ENCODE assay signal across 1 cellular context in the genomic region with DNA sequence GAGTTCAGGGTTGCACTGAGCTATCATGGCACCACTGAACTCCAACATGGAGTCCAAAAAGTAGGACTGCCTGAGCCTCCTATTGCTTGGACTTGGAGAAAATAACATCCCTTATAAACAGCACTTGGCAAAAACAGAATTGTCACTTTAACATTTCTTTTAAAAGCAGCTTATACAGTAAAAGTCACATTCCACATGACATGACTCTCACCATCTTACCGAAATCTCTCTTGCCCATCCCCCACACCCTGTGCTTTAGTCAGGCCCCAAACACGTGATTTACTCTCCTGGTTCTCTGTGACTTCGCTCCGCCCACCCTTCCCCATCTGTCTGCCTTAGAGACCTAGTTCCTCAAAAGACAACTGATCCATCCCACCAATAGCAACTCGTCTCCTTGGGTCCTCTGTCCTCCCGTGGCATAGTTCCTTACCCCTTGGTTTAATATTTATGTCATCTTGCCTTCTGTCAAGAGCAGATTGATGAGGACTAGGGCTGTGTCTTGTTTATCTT.
TF ChIP-seq lines count a peak whose summit lies in the region.

No MANE protein-coding gene starts in this region.

TF ChIP-seq in K562, 482 proteins besides CTCF, POLR2A, EP300 and RAD21 (continued from another document and continues in another):
- TF ChIP-seq, protein P1, sequence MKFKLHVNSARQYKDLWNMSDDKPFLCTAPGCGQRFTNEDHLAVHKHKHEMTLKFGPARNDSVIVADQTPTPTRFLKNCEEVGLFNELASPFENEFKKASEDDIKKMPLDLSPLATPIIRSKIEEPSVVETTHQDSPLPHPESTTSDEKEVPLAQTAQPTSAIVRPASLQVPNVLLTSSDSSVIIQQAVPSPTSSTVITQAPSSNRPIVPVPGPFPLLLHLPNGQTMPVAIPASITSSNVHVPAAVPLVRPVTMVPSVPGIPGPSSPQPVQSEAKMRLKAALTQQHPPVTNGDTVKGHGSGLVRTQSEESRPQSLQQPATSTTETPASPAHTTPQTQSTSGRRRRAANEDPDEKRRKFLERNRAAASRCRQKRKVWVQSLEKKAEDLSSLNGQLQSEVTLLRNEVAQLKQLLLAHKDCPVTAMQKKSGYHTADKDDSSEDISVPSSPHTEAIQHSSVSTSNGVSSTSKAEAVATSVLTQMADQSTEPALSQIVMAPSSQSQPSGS (CRISPR knock-in tag; IDR thresholded peaks at IDR 0.05), result no peak
- TF ChIP-seq CBX3 (IDR thresholded peaks at IDR 0.05; ENCODE audit: borderline replicate concordance in 1 of 2, low read length in 2 of 2) (no peak), TEAD2 (tag; IDR thresholded peaks at IDR 0.05) (peak; percentile 87), ESRRB (CRISPR knock-in tag; IDR thresholded peaks at IDR 0.05; ENCODE audit: borderline replicate concordance) (no peak), NCOA6 (IDR thresholded peaks at IDR 0.05) (no peak), MAFK (IDR thresholded peaks at IDR 0.05; ENCODE audit: low read length) (no peak), RAD51 (IDR thresholded peaks at IDR 0.05; ENCODE audit: borderline replicate concordance, low read depth) (peak; percentile 84), CREM (IDR thresholded peaks at IDR 0.05; ENCODE audit: low read depth) (0 out of 2 replicates have a peak, but pooled peaks have one; percentile 25), MXI1 (IDR thresholded peaks at IDR 0.05; ENCODE audit: low read depth, low read length) (0 out of 2 replicates have a peak, but pooled peaks have one; percentile 40), PCBP2 (IDR thresholded peaks at IDR 0.05; ENCODE audit: low read depth, low read length, poor library complexity, severe bottlenecking) (no peak), HDAC1 (IDR thresholded peaks at IDR 0.05) (peak in 1 of 2 experiments; percentile 84; a peak in 2 of 4 replicates), SRSF1 (IDR thresholded peaks at IDR 0.05; ENCODE audit: low read depth, low read length) (no peak), PML (IDR thresholded peaks at IDR 0.05; ENCODE audit: low read length) (no peak), L3MBTL2 (IDR thresholded peaks at IDR 0.05) (peak; percentile 59), SRSF7 (optimal IDR thresholded peaks at IDR 0.05; ENCODE audit: low read depth, low read length) (no peak), FOXJ2 (tag; IDR thresholded peaks at IDR 0.05) (peak; percentile 82), RBM25 (IDR thresholded peaks at IDR 0.05; ENCODE audit: low read depth, low read length, severe bottlenecking) (no peak), PTTG1 (tag; IDR thresholded peaks at IDR 0.05; ENCODE audit: low read depth) (peak; percentile 97), ILK (tag; IDR thresholded peaks at IDR 0.05; ENCODE audit: borderline replicate concordance, low read depth) (peak; percentile 73; the same call in 1 of the 2 replicates), POLR2AphosphoS5 (IDR thresholded peaks at IDR 0.05; ENCODE audit: control insufficient read depth, insufficient read depth, low read depth, low read length) (no peak; the same call in 1 of the 2 replicates), NEUROD1 (IDR thresholded peaks at IDR 0.05; ENCODE audit: borderline replicate concordance, low read depth, low read length, partially characterized antibody) (no peak), ZNF431 (CRISPR knock-in tag; IDR thresholded peaks at IDR 0.05) (no peak), SMARCA5 (IDR thresholded peaks at IDR 0.05) (no peak), ATF7 (IDR thresholded peaks at IDR 0.05) (peak; percentile 60; the same call in 1 of the 2 replicates), HNRNPL (IDR thresholded peaks at IDR 0.05; ENCODE audit: low read depth, low read length) (no peak), HOXB6 (CRISPR knock-in tag; IDR thresholded peaks at IDR 0.05; ENCODE audit: borderline replicate concordance) (no peak), ZNF436 (CRISPR knock-in tag; IDR thresholded peaks at IDR 0.05) (no peak)
- TF ChIP-seq, protein P2, sequence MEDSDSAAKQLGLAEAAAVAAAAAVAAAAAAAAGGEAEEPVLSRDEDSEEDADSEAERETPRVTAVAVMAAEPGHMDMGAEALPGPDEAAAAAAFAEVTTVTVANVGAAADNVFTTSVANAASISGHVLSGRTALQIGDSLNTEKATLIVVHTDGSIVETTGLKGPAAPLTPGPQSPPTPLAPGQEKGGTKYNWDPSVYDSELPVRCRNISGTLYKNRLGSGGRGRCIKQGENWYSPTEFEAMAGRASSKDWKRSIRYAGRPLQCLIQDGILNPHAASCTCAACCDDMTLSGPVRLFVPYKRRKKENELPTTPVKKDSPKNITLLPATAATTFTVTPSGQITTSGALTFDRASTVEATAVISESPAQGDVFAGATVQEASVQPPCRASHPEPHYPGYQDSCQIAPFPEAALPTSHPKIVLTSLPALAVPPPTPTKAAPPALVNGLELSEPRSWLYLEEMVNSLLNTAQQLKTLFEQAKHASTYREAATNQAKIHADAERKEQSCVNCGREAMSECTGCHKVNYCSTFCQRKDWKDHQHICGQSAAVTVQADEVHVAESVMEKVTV (CRISPR knock-in tag; IDR thresholded peaks at IDR 0.05), result peak; percentile 41; the same call in 1 of the 2 replicates
- TF ChIP-seq, protein P3, sequence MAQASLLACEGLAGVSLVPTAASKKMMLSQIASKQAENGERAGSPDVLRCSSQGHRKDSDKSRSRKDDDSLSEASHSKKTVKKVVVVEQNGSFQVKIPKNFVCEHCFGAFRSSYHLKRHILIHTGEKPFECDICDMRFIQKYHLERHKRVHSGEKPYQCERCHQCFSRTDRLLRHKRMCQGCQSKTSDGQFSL (CRISPR knock-in tag; IDR thresholded peaks at IDR 0.05), result no peak
- TF ChIP-seq, protein P3 (tag; IDR thresholded peaks at IDR 0.05), result peak in 1 of 2 experiments; percentile 94; a peak in 2 of 4 replicates
- TF ChIP-seq, protein P4, sequence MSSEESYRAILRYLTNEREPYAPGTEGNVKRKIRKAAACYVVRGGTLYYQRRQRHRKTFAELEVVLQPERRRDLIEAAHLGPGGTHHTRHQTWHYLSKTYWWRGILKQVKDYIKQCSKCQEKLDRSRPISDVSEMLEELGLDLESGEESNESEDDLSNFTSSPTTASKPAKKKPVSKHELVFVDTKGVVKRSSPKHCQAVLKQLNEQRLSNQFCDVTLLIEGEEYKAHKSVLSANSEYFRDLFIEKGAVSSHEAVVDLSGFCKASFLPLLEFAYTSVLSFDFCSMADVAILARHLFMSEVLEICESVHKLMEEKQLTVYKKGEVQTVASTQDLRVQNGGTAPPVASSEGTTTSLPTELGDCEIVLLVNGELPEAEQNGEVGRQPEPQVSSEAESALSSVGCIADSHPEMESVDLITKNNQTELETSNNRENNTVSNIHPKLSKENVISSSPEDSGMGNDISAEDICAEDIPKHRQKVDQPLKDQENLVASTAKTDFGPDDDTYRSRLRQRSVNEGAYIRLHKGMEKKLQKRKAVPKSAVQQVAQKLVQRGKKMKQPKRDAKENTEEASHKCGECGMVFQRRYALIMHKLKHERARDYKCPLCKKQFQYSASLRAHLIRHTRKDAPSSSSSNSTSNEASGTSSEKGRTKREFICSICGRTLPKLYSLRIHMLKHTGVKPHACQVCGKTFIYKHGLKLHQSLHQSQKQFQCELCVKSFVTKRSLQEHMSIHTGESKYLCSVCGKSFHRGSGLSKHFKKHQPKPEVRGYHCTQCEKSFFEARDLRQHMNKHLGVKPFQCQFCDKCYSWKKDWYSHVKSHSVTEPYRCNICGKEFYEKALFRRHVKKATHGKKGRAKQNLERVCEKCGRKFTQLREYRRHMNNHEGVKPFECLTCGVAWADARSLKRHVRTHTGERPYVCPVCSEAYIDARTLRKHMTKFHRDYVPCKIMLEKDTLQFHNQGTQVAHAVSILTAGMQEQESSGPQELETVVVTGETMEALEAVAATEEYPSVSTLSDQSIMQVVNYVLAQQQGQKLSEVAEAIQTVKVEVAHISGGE (CRISPR knock-in tag; IDR thresholded peaks at IDR 0.05), result peak in 1 of 3 experiments; percentile 88; a peak in 2 of 6 replicates
- TF ChIP-seq, protein P5, sequence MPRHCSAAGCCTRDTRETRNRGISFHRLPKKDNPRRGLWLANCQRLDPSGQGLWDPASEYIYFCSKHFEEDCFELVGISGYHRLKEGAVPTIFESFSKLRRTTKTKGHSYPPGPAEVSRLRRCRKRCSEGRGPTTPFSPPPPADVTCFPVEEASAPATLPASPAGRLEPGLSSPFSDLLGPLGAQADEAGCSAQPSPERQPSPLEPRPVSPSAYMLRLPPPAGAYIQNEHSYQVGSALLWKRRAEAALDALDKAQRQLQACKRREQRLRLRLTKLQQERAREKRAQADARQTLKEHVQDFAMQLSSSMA (CRISPR knock-in tag; IDR thresholded peaks at IDR 0.05), result peak; percentile 60; the same call in 1 of the 2 replicates
- TF ChIP-seq, protein P6, sequence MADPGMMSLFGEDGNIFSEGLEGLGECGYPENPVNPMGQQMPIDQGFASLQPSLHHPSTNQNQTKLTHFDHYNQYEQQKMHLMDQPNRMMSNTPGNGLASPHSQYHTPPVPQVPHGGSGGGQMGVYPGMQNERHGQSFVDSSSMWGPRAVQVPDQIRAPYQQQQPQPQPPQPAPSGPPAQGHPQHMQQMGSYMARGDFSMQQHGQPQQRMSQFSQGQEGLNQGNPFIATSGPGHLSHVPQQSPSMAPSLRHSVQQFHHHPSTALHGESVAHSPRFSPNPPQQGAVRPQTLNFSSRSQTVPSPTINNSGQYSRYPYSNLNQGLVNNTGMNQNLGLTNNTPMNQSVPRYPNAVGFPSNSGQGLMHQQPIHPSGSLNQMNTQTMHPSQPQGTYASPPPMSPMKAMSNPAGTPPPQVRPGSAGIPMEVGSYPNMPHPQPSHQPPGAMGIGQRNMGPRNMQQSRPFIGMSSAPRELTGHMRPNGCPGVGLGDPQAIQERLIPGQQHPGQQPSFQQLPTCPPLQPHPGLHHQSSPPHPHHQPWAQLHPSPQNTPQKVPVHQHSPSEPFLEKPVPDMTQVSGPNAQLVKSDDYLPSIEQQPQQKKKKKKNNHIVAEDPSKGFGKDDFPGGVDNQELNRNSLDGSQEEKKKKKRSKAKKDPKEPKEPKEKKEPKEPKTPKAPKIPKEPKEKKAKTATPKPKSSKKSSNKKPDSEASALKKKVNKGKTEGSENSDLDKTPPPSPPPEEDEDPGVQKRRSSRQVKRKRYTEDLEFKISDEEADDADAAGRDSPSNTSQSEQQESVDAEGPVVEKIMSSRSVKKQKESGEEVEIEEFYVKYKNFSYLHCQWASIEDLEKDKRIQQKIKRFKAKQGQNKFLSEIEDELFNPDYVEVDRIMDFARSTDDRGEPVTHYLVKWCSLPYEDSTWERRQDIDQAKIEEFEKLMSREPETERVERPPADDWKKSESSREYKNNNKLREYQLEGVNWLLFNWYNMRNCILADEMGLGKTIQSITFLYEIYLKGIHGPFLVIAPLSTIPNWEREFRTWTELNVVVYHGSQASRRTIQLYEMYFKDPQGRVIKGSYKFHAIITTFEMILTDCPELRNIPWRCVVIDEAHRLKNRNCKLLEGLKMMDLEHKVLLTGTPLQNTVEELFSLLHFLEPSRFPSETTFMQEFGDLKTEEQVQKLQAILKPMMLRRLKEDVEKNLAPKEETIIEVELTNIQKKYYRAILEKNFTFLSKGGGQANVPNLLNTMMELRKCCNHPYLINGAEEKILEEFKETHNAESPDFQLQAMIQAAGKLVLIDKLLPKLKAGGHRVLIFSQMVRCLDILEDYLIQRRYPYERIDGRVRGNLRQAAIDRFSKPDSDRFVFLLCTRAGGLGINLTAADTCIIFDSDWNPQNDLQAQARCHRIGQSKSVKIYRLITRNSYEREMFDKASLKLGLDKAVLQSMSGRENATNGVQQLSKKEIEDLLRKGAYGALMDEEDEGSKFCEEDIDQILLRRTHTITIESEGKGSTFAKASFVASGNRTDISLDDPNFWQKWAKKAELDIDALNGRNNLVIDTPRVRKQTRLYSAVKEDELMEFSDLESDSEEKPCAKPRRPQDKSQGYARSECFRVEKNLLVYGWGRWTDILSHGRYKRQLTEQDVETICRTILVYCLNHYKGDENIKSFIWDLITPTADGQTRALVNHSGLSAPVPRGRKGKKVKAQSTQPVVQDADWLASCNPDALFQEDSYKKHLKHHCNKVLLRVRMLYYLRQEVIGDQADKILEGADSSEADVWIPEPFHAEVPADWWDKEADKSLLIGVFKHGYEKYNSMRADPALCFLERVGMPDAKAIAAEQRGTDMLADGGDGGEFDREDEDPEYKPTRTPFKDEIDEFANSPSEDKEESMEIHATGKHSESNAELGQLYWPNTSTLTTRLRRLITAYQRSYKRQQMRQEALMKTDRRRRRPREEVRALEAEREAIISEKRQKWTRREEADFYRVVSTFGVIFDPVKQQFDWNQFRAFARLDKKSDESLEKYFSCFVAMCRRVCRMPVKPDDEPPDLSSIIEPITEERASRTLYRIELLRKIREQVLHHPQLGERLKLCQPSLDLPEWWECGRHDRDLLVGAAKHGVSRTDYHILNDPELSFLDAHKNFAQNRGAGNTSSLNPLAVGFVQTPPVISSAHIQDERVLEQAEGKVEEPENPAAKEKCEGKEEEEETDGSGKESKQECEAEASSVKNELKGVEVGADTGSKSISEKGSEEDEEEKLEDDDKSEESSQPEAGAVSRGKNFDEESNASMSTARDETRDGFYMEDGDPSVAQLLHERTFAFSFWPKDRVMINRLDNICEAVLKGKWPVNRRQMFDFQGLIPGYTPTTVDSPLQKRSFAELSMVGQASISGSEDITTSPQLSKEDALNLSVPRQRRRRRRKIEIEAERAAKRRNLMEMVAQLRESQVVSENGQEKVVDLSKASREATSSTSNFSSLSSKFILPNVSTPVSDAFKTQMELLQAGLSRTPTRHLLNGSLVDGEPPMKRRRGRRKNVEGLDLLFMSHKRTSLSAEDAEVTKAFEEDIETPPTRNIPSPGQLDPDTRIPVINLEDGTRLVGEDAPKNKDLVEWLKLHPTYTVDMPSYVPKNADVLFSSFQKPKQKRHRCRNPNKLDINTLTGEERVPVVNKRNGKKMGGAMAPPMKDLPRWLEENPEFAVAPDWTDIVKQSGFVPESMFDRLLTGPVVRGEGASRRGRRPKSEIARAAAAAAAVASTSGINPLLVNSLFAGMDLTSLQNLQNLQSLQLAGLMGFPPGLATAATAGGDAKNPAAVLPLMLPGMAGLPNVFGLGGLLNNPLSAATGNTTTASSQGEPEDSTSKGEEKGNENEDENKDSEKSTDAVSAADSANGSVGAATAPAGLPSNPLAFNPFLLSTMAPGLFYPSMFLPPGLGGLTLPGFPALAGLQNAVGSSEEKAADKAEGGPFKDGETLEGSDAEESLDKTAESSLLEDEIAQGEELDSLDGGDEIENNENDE (IDR thresholded peaks at IDR 0.05; ENCODE audit: low read depth, low read length), result no peak
- TF ChIP-seq, protein P7, sequence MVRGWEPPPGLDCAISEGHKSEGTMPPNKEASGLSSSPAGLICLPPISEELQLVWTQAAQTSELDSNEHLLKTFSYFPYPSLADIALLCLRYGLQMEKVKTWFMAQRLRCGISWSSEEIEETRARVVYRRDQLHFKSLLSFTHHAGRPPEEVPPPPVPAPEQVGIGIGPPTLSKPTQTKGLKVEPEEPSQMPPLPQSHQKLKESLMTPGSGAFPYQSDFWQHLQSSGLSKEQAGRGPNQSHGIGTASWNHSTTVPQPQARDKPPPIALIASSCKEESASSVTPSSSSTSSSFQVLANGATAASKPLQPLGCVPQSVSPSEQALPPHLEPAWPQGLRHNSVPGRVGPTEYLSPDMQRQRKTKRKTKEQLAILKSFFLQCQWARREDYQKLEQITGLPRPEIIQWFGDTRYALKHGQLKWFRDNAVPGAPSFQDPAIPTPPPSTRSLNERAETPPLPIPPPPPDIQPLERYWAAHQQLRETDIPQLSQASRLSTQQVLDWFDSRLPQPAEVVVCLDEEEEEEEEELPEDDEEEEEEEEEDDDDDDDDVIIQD (CRISPR knock-in tag; IDR thresholded peaks at IDR 0.05), result peak; percentile 94
- TF ChIP-seq, protein P8, sequence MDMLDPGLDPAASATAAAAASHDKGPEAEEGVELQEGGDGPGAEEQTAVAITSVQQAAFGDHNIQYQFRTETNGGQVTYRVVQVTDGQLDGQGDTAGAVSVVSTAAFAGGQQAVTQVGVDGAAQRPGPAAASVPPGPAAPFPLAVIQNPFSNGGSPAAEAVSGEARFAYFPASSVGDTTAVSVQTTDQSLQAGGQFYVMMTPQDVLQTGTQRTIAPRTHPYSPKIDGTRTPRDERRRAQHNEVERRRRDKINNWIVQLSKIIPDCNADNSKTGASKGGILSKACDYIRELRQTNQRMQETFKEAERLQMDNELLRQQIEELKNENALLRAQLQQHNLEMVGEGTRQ (CRISPR knock-in tag; IDR thresholded peaks at IDR 0.05), result peak; percentile 74
